Comparison of ENCODE assay signal across 2 cellular contexts in the genomic region with DNA sequence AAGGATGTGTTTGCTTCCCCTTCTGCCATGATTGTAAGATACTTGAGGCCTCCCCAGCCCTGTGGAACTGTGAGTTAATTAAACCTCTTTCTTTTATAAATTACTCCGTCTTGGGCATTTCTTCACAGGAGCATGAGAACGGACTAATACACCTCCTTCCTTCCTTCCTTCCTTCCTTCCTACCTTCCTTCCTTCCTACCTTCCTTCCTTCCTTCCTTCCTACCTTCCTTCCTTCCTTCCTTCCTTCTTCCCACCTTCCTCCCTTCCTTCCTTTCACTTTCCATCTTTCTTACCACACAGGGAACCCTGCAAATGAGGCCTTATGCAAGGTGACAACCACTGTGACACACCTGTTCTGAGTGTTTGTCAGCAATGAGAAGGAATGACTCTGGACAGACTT.
A peak's percentile ranks its signal among the peaks of the same experiment; 100 is the strongest.
TF ChIP-seq lines count a peak whose summit lies in the region.

No MANE protein-coding gene starts in this region.

TF ChIP-seq in GM12878, 131 proteins besides CTCF, POLR2A, EP300 and RAD21:
- TF ChIP-seq JUNB (IDR thresholded peaks at IDR 0.05) (no peak), ETV6 (conservative IDR thresholded peaks at IDR 0.05 in 1 of 2, IDR thresholded peaks at IDR 0.05 in 1 of 2; ENCODE audit: borderline replicate concordance in 1 of 2, low read depth in 1 of 2) (peak in 1 of 2 experiments; percentile 67; a peak in 1 of 4 replicates)

TF ChIP-seq in liver, 16 proteins besides CTCF, POLR2A, EP300 and RAD21:
- TF ChIP-seq, protein P1, sequence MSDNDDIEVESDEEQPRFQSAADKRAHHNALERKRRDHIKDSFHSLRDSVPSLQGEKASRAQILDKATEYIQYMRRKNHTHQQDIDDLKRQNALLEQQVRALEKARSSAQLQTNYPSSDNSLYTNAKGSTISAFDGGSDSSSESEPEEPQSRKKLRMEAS (IDR thresholded peaks at IDR 0.05), result peak; percentile 73
- no peak for TF ChIP-seq HNF4A (conservative IDR thresholded peaks at IDR 0.05)
